11 cellular contexts compared by ENCODE assay signal in genomic region chr16:56984639-56985038, GRCh38. TPM values are rescaled to one million over a fixed set of nuclear protein-coding genes. Genes with fewer than 3 reads are reported as not detected.
DNase-seq lines count a peak whose midpoint lies in the region; ATAC-seq and TF ChIP-seq lines count a peak whose summit lies in the region.
"Had no signal": no experiment of that assay in that cellular context is flagged by ENCODE, and none has a peak within 500 bp of the region (broad histone marks: within the 10 kb centered on the region; RNA-seq: fewer than 3 reads in every experiment).

No MANE protein-coding gene starts in this region.

- H3K9me3 Mint-ChIP-seq in Calu3 (ENCODE audit: low read depth, unreplicated experiment), result no peaks in the 10 kb centered on the region
- H3K9me3 Mint-ChIP-seq in activated naive CD4-positive, alpha-beta T cell treated with anti-CD3 and anti-CD28 coated beads, Interleukin-2, amount 50 U/mL, for 72 hours, result no peaks in the 10 kb centered on the region
- H3K9me3 Mint-ChIP-seq: endodermal cell had no signal

- no peak for TF ChIP-seq CTCF in Calu3 (IDR thresholded peaks at IDR 0.05; ENCODE audit: unreplicated experiment)

- peaks cover 45% of the 10 kb centered on the region for H3K27me3 Mint-ChIP-seq in Calu3 (ENCODE audit: unreplicated experiment)

- CTCF ChIA-PET in Calu3 (lab: Charles Lee), result interaction anchor here (0.7 to 1.0 kb wide), 2 partner anchors 13 to 138 kb away, joined by 3 to 7 read pairs; no protein-coding TSS in a partner anchor

- ATAC-seq in activated naive CD4-positive, alpha-beta T cell treated with anti-CD3 and anti-CD28 coated beads, Interleukin-2, amount 50 U/mL, for 72 hours, result no peak
- no peak for ATAC-seq in GM18873 (IDR thresholded peaks at IDR 0.05; ENCODE audit: low FRiP score, unreplicated experiment)

- intact Hi-C loops in Calu3 (cut with micrococcal nuclease; ENCODE audit: unreplicated experiment), result no loop called here

- peaks cover 23% of the 10 kb centered on the region for H3K4me1 Mint-ChIP-seq in Calu3 (ENCODE audit: low read depth, unreplicated experiment)

- no peak overlapping the region for H3K4me3 Mint-ChIP-seq in Calu3 (ENCODE audit: low read depth, unreplicated experiment)
- H3K4me3 Mint-ChIP-seq: endodermal cell had no signal

- BruUV-seq in Calu3 (replicated peaks; lab: Mats Ljungman, UMichigan), result no TSS peak

- H3K36me3 Mint-ChIP-seq in Calu3 (ENCODE audit: insufficient read depth, unreplicated experiment), result peaks cover 6% of the 10 kb centered on the region
- H3K36me3 Mint-ChIP-seq in activated naive CD4-positive, alpha-beta T cell treated with anti-CD3 and anti-CD28 coated beads, Interleukin-2, amount 50 U/mL, for 72 hours, result peaks cover 54 to 63% of the 10 kb centered on the region in 2 donors

- peak overlapping the region; percentile 62 for H3K27ac Mint-ChIP-seq in Calu3 (ENCODE audit: unreplicated experiment)
- peak overlapping the region; percentile 83 to 100 for H3K27ac Mint-ChIP-seq in activated naive CD4-positive, alpha-beta T cell treated with anti-CD3 and anti-CD28 coated beads, Interleukin-2, amount 50 U/mL, for 72 hours
- H3K27ac Mint-ChIP-seq: endodermal cell had no signal

- DNase-seq in NK-92 treated with Interleukin-12 subunit alpha and Interleukin-12 subunit beta, amount 100 ng/mL, for 24 hours (lab: John Stamatoyannopoulos, UW), result peak; percentile 7
- DNase-seq in NK-92 (lab: John Stamatoyannopoulos, UW; ENCODE audit: unreplicated experiment) (no peak), Calu3 (no peak), mucosa of gallbladder (ENCODE audit: low spot score) (peak; percentile 33), NCI-H526 (lab: John Stamatoyannopoulos, UW) (no peak), NCI-H1048 (lab: John Stamatoyannopoulos, UW) (no peak)
- peak in 1 of 2 donors; percentile 55 for DNase-seq in activated naive CD4-positive, alpha-beta T cell treated with anti-CD3 and anti-CD28 coated beads, Interleukin-2, amount 50 U/mL, for 72 hours (ENCODE audit: low spot score in 2 of 2)
- DNase-seq: 8988T, DMS 273 treated with DMSO at 0.1 percent for 48 hours, endodermal cell had no signal

RNA-seq across cellular contexts. Expression of gene NLRC5, which starts 4.7 kb away (rescaled TPM):
- 18.0 and 42.3 TPM in 2 replicates for total RNA-seq in Calu3 (2022)
- total RNA-seq in activated naive CD4-positive, alpha-beta T cell treated with anti-CD3 and anti-CD28 coated beads, Interleukin-2, amount 50 U/mL, for 72 hours, result 100 to 1,000 TPM; 231 to 254 TPM
- total RNA-seq in mucosa of gallbladder, result 37.2 TPM

RNA-seq across cellular contexts. Expression of gene CETP, which starts 22.9 kb away (rescaled TPM):
- total RNA-seq in Calu3 (2022) (not detected in 2 replicates), mucosa of gallbladder (0.26 TPM)
- total RNA-seq in activated naive CD4-positive, alpha-beta T cell treated with anti-CD3 and anti-CD28 coated beads, Interleukin-2, amount 50 U/mL, for 72 hours, result not detected
- total RNA-seq: endodermal cell had no signal

RNA-seq across cellular contexts. Expression of gene HERPUD1, which starts 52.7 kb away (rescaled TPM):
- total RNA-seq in Calu3 (2022), result 111 and 116 TPM in 2 replicates
- total RNA-seq in activated naive CD4-positive, alpha-beta T cell treated with anti-CD3 and anti-CD28 coated beads, Interleukin-2, amount 50 U/mL, for 72 hours, result 100 to 1,000 TPM; 146 to 175 TPM
- 144 TPM for total RNA-seq in mucosa of gallbladder

Comparison
In these comparisons a context has a peak if more than half of its experiments do, and no peak if none do; other contexts are left out.
1. DNase-seq: peak in NK-92 treated with Interleukin-12 subunit alpha and Interleukin-12 subunit beta, amount 100 ng/mL, for 24 hours (single experiment) and mucosa of gallbladder (single experiment); none in NK-92 (single experiment), Calu3 (single experiment), NCI-H526 (0 of 2) and NCI-H1048 (single experiment).